Comparison of ENCODE assay signal across 18 cellular contexts in the genomic region with DNA sequence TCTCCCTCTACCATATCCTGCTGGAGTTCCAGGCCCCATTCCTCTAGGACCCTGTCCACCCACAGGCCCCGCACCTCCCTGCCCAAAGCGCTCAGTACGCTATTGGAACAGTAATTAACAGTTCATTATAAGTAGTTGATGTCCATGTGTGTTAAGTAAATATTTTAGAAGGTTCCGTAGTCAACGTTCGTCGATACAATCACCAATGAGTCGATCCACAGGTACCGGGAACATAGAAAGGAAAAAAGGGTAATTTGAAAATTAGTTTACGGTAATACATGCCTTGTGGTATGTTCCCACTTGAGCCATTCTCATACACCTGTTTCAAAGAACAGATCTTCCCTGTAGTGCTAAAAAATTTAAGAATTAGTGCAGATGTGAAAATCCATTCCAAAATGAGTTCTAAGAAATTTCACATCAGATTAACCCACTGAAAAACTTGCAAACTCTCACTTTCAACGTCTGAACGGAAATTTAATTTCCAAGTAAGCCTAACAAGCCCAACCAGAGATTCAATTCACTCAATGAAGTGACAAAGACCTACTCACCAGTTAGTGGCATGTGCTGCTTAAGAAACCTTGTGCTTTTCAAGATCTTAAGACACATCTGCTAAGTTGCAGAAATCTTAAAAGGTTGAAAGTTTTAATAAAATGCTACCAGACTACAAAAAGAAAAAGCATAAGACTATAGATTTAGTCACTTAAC. TPM values are rescaled to one million over a fixed set of nuclear protein-coding genes. Genes with fewer than 3 reads are reported as not detected.
DNase-seq lines count a peak whose midpoint lies in the region; ATAC-seq and TF ChIP-seq lines count a peak whose summit lies in the region.
"Had no signal": no experiment of that assay in that cellular context is flagged by ENCODE, and none has a peak within 500 bp of the region (broad histone marks: within the 10 kb centered on the region; RNA-seq: fewer than 3 reads in every experiment).

No MANE protein-coding gene starts in this region.

- DNase-seq in activated T-cell treated with anti-CD3 and anti-CD28 coated beads, Interleukin-2, amount 50 U/mL, for 24 hours: no peak
- DNase-seq in activated T-cell treated with anti-CD3 and anti-CD28 coated beads, Interleukin-2, amount 50 U/mL, for 1 hour: no peak
- DNase-seq in T-helper 17 cell (no peak), chondrocyte (ENCODE audit: low spot score) (no peak), progenitor cell of endocrine pancreas (ENCODE audit: low spot score, unreplicated experiment) (no peak), NCI-H1092 (lab: John Stamatoyannopoulos, UW) (no peak), hepatic stellate cell (ENCODE audit: low spot score) (no peak)
- DNase-seq in stimulated activated CD4-positive, alpha-beta T cell treated with anti-CD3 and anti-CD28 coated beads, Interleukin-2, amount 100 ng/mL, for 24 hours: no peak
- DNase-seq: activated B cell treated with CpG ODN at 0.5 μM for 24 hours; activated CD8-positive, alpha-beta memory T cell treated with anti-CD3 and anti-CD28 coated beads, Interleukin-2, amount 50 U/mL, for 48 hours; aorta; gastrocnemius medialis; left ventricle myocardium superior; NCI-H1417 treated with DMSO at 0.1 percent for 48 hours; NCI-H345; spleen; stimulated activated naive CD4-positive, alpha-beta T cell had no signal

- H3K9me3 Mint-ChIP-seq in activated T-cell treated with anti-CD3 and anti-CD28 coated beads, Interleukin-2, amount 50 U/mL, for 24 hours: no peaks in the 10 kb centered on the region
- H3K9me3 Mint-ChIP-seq in chondrocyte (ENCODE audit: low read depth): no peaks in the 10 kb centered on the region
- no peaks in the 10 kb centered on the region for H3K9me3 Mint-ChIP-seq in progenitor cell of endocrine pancreas (ENCODE audit: low read depth)
- H3K9me3 Mint-ChIP-seq: activated B cell treated with CpG ODN at 0.5 μM for 24 hours had no signal

- H3K4me1 Mint-ChIP-seq in activated T-cell treated with anti-CD3 and anti-CD28 coated beads, Interleukin-2, amount 50 U/mL, for 24 hours (ENCODE audit: low read depth): peaks cover 100% of the 10 kb centered on the region
- H3K4me1 Mint-ChIP-seq in T-helper 17 cell (peaks cover 69% of the 10 kb centered on the region), chondrocyte (ENCODE audit: low read depth) (peaks cover 77% of the 10 kb centered on the region), progenitor cell of endocrine pancreas (ENCODE audit: low read depth) (peaks cover 77% of the 10 kb centered on the region)

- peak overlapping the region; percentile 94 for H3K27ac Mint-ChIP-seq in activated T-cell treated with anti-CD3 and anti-CD28 coated beads, Interleukin-2, amount 50 U/mL, for 24 hours
- H3K27ac Mint-ChIP-seq in T-helper 17 cell (peak overlapping the region; percentile 97), chondrocyte (ENCODE audit: unreplicated experiment) (peak overlapping the region; percentile 24), progenitor cell of endocrine pancreas (peak overlapping the region; percentile 91)
- H3K27ac Mint-ChIP-seq: activated B cell treated with CpG ODN at 0.5 μM for 24 hours had no signal

- ATAC-seq in T-helper 17 cell: no peak
- ATAC-seq: gastrocnemius medialis, left ventricle myocardium superior had no signal

- no peaks in the 10 kb centered on the region for H3K27me3 Mint-ChIP-seq in activated T-cell treated with anti-CD3 and anti-CD28 coated beads, Interleukin-2, amount 50 U/mL, for 24 hours
- H3K27me3 Mint-ChIP-seq in T-helper 17 cell: no peaks in the 10 kb centered on the region
- no peaks in the 10 kb centered on the region for H3K27me3 Mint-ChIP-seq in chondrocyte (ENCODE audit: low read depth)
- no peaks in the 10 kb centered on the region for H3K27me3 Mint-ChIP-seq in progenitor cell of endocrine pancreas
- H3K27me3 Mint-ChIP-seq: activated B cell treated with CpG ODN at 0.5 μM for 24 hours had no signal

- H3K36me3 Mint-ChIP-seq in activated T-cell treated with anti-CD3 and anti-CD28 coated beads, Interleukin-2, amount 50 U/mL, for 24 hours (ENCODE audit: low read depth): peaks cover 100% of the 10 kb centered on the region
- H3K36me3 Mint-ChIP-seq in T-helper 17 cell (ENCODE audit: low read depth) (peaks cover 20% of the 10 kb centered on the region), chondrocyte (ENCODE audit: low read depth) (peaks cover 79% of the 10 kb centered on the region), progenitor cell of endocrine pancreas (ENCODE audit: insufficient read depth) (peaks cover 68% of the 10 kb centered on the region)

- no peak for TF ChIP-seq CTCF in chondrocyte (IDR thresholded peaks at IDR 0.05)
- TF ChIP-seq CTCF in progenitor cell of endocrine pancreas (IDR thresholded peaks at IDR 0.05; ENCODE audit: unreplicated experiment): no peak

- H3K4me3 Mint-ChIP-seq in activated T-cell treated with anti-CD3 and anti-CD28 coated beads, Interleukin-2, amount 50 U/mL, for 24 hours: peak overlapping the region; percentile 95
- peak overlapping the region; percentile 60 for H3K4me3 Mint-ChIP-seq in T-helper 17 cell
- H3K4me3 Mint-ChIP-seq in chondrocyte (ENCODE audit: unreplicated experiment): no peak overlapping the region
- peak overlapping the region; percentile 37 for H3K4me3 Mint-ChIP-seq in progenitor cell of endocrine pancreas (ENCODE audit: low read depth)
- H3K4me3 Mint-ChIP-seq: activated B cell treated with CpG ODN at 0.5 μM for 24 hours had no signal

- no peaks in the 10 kb centered on the region for H3K9me3 ChIP-seq in T-helper 17 cell (ENCODE audit: control insufficient read depth, low read length, poor library complexity, severe bottlenecking)
- H3K9me3 ChIP-seq: gastrocnemius medialis, prostate gland, spleen had no signal

RNA-seq across cellular contexts. Expression of gene SFPQ, which starts 8.3 kb away (rescaled TPM):
- total RNA-seq in T-helper 17 cell: 100 to 1,000 TPM; 694 to 699 TPM
- 149 to 234 TPM (median 156 TPM) in 3 replicates for total RNA-seq in chondrocyte
- 651 and 653 TPM in 2 replicates for total RNA-seq in progenitor cell of endocrine pancreas

Comparison
In these comparisons a context has a peak if more than half of its experiments do, and no peak if none do; other contexts are left out.
1. H3K27ac Mint-ChIP-seq: peak in every context shown above with its lines; median percentile 97 in T-helper 17 cell; 94 in activated T-cell treated with anti-CD3 and anti-CD28 coated beads, Interleukin-2, amount 50 U/mL, for 24 hours; 91 in progenitor cell of endocrine pancreas; 24 in chondrocyte.